Comparison of ENCODE assay signal across 22 cellular contexts in genomic region chr5:40976836-40977235, GRCh38.
"Had no signal": no experiment of that assay in that cellular context is flagged by ENCODE, and none has a peak within 500 bp of the region (broad histone marks: within the 10 kb centered on the region; RNA-seq: fewer than 3 reads in every experiment).

No MANE protein-coding gene starts in this region.

- H3K4me3 ChIP-seq: hepatocyte, suprapubic skin, thyroid gland had no signal

- H3K4me2 ChIP-seq: hepatocyte had no signal

- H3K9me3 Mint-ChIP-seq: endodermal cell; nephron progenitor cell; stimulated activated effector memory CD8-positive, alpha-beta T cell treated with anti-CD3 and anti-CD28 coated beads, Interleukin-12 subunit alpha, Interleukin-12 subunit beta, amount 100 ng/mL, for 72 hours; type B pancreatic cell had no signal

- H3K79me2 ChIP-seq: hepatocyte had no signal

- H2AFZ ChIP-seq: hepatocyte had no signal

- H3K36me3 Mint-ChIP-seq: naive B cell; stimulated activated effector memory CD8-positive, alpha-beta T cell treated with anti-CD3 and anti-CD28 coated beads, Interleukin-12 subunit alpha, Interleukin-12 subunit beta, amount 100 ng/mL, for 72 hours; type B pancreatic cell had no signal

- H3K27ac ChIP-seq: hepatocyte, neutrophil, suprapubic skin, thyroid gland had no signal

- H3K36me3 ChIP-seq: neutrophil, suprapubic skin, thyroid gland had no signal

- H3K27me3 Mint-ChIP-seq: type B pancreatic cell had no signal

- H3K4me3 Mint-ChIP-seq: endodermal cell; nephron progenitor cell; stimulated activated effector memory CD8-positive, alpha-beta T cell treated with anti-CD3 and anti-CD28 coated beads, Interleukin-12 subunit alpha, Interleukin-12 subunit beta, amount 100 ng/mL, for 72 hours; type B pancreatic cell had no signal

- H3K27me3 ChIP-seq: hepatocyte, neutrophil, suprapubic skin, thyroid gland had no signal

- ATAC-seq: left cardiac atrium; right cardiac atrium; stimulated activated naive CD8-positive, alpha-beta T cell treated with anti-CD3 and anti-CD28 coated beads, Interleukin-15, Interleukin-2, amounts not matched to agents 100 U/mL and 50 U/mL, for 24 hours had no signal

- H3K4me1 Mint-ChIP-seq: naive B cell; nephron progenitor cell; stimulated activated effector memory CD8-positive, alpha-beta T cell treated with anti-CD3 and anti-CD28 coated beads, Interleukin-12 subunit alpha, Interleukin-12 subunit beta, amount 100 ng/mL, for 72 hours had no signal

- DNase-seq: dermis blood vessel endothelial cell; erythroblast; foreskin melanocyte; head of caudate nucleus; kidney; left cardiac atrium; mesendoderm; naive B cell; nephron progenitor cell; posterior cingulate gyrus; right cardiac atrium; small intestine; stimulated activated CD4-positive, alpha-beta T cell treated with anti-CD3 and anti-CD28 coated beads, Interleukin-4, amount 100 ng/mL, for 1 hour; stimulated activated CD8-positive, alpha-beta memory T cell treated with anti-CD3 and anti-CD28 coated beads, Interleukin-4, amount 100 ng/mL, for 48 hours; stimulated activated naive CD8-positive, alpha-beta T cell treated with anti-CD3 and anti-CD28 coated beads, Interleukin-15, Interleukin-2, amounts not matched to agents 100 U/mL and 50 U/mL, for 24 hours; thyroid gland had no signal

- H3K4me1 ChIP-seq: suprapubic skin, thyroid gland had no signal

- H3K9me3 ChIP-seq: neutrophil, suprapubic skin, thyroid gland had no signal

- H3K27ac Mint-ChIP-seq: endodermal cell; naive B cell; nephron progenitor cell; stimulated activated effector memory CD8-positive, alpha-beta T cell treated with anti-CD3 and anti-CD28 coated beads, Interleukin-12 subunit alpha, Interleukin-12 subunit beta, amount 100 ng/mL, for 72 hours; type B pancreatic cell had no signal
